ENCODE assay signal across 7 cellular contexts in genomic region chr10:123995461-123996131, GRCh38.
DNase-seq lines count a peak whose midpoint lies in the region; ATAC-seq, FAIRE-seq and TF ChIP-seq lines count a peak whose summit lies in the region.

No MANE protein-coding gene starts in this region.

- H2BK20ac ChIP-seq in H1 (ENCODE audit: low read length) = no peak overlapping the region

- POLR2A ChIA-PET in H1 (lab: Charles Lee; ENCODE audit: partially characterized antibody) = interaction anchor here (0.9 kb wide), 1 partner anchor 26 kb away, joined by 3 read pairs; no protein-coding TSS in a partner anchor

- H3K27me3 ChIP-seq in H7 (ENCODE audit: control insufficient read depth, insufficient read depth, low read length) (peaks cover 7% of the 10 kb centered on the region), H1 (replicated peaks in 1 of 4; ENCODE audit: control insufficient read depth in 3 of 4, extremely low read depth in 1 of 4, insufficient read depth in 3 of 4, low read length in 3 of 4) (peaks cover 0 to 14% (median 10%) of the 10 kb centered on the region in 4 experiments; a peak in 6 of 7 replicates)

- peaks cover 0 to 12% (median 3%) of the 10 kb centered on the region in 4 experiments; a peak in 5 of 7 replicates for H3K4me1 ChIP-seq in H1 (replicated peaks in 1 of 4; ENCODE audit: control insufficient read depth in 3 of 4, insufficient read depth in 4 of 4, low read length in 3 of 4)

- no peak for TF ChIP-seq POLR2A in H1 (IDR thresholded peaks at IDR 0.05; ENCODE audit: control extremely low read depth in 1 of 2, low read depth in 2 of 2, low read length in 2 of 2)

- 13% methylated on average over 27 of the region's 27 CpGs; no CpG with 5 or more reads in 1 of the 2 experiments for WGBS in H1 (ENCODE audit: extremely low coverage in 1 of 2, insufficient coverage in 1 of 2, insufficient read length in 1 of 2, insufficient replicate concordance in 2 of 2, low coverage in 1 of 2, low lambda C conversion rate in 2 of 2, missing lambda C conversion rate in 1 of 2), 2 experiments

- peak; percentile 61 to 87 (median 81) for TF ChIP-seq CTCF in H1 (IDR thresholded peaks at IDR 0.05; ENCODE audit: control extremely low read depth in 1 of 3, insufficient read depth in 1 of 3, low read depth in 1 of 3, low read length in 3 of 3)

- TF ChIP-seq RAD21 in H1 (IDR thresholded peaks at IDR 0.05 in 1 of 2, conservative IDR thresholded peaks at IDR 0.05 in 1 of 2; ENCODE audit: low read depth in 2 of 2, low read length in 2 of 2) = peak; percentile 80 to 86

- H2BK15ac ChIP-seq in H1 (ENCODE audit: low read length) = 0 out of 2 replicates have a peak overlapping the region, but pooled peaks have one; percentile 36

- CTCF ChIA-PET in H1 (lab: Charles Lee; ENCODE audit: partially characterized antibody) = interaction anchor here (0.6 to 5.4 kb wide), 71 partner anchors 8 to 541 kb away, joined by 3 to 79 read pairs (median 5); no protein-coding TSS in a partner anchor

- no peak overlapping the region for H2BK120ac ChIP-seq in H1 (replicated peaks; ENCODE audit: low read depth, low read length)

- peak overlapping the region; percentile 68 for H2AFZ ChIP-seq in H1 (ENCODE audit: low read length)

- FAIRE-seq in H1 (lab: Jason Lieb, UNC) (peak; percentile 72), urothelium cell line (lab: Jason Lieb, UNC) (peak; percentile 92)

- H4K5ac ChIP-seq in H1 (ENCODE audit: insufficient read length, low read depth, low read length) = no peak overlapping the region

- H3K36me3 ChIP-seq in H7 (replicated peaks; ENCODE audit: control insufficient read depth, insufficient read depth, low read length) = no peaks in the 10 kb centered on the region
- H3K36me3 ChIP-seq in H1 (ENCODE audit: control insufficient read depth in 2 of 4, insufficient read depth in 4 of 4, low read length in 3 of 4) = no peaks in the 10 kb centered on the region

- no peaks in the 10 kb centered on the region for H3K9me3 ChIP-seq in H1 (ENCODE audit: insufficient read depth in 2 of 2, low read depth in 1 of 2, low read length in 1 of 2)

- DNase-seq in ELR (ENCODE audit: low read depth) = peak; percentile 76
- peak; percentile 92 for DNase-seq in H7
- peak; percentile 93 for DNase-seq in RPMI7951 (ENCODE audit: low read depth)
- peak; percentile 72 to 75 for DNase-seq in H1 (ENCODE audit: low read depth in 1 of 2, low spot score in 2 of 2)
- peak; percentile 45 to 55 for DNase-seq in memory B cell (ENCODE audit: low spot score in 2 of 2)
- DNase-seq in urothelium cell line (ENCODE audit: low spot score) = peak; percentile 79

- no peak overlapping the region for H3K27ac ChIP-seq in H1 (ENCODE audit: low read depth, low read length)

- H3K4me3 ChIP-seq in H7 (ENCODE audit: insufficient read depth, low read depth, low read length) (peak overlapping the region; percentile 39), H1 (ENCODE audit: extremely low read depth in 1 of 4, insufficient read depth in 2 of 4, low read depth in 3 of 4, low read length in 4 of 4) (peak overlapping the region; percentile 8 to 59 (median 41))

- H2BK12ac ChIP-seq in H1 (ENCODE audit: low read depth, low read length) = 0 out of 2 replicates have a peak overlapping the region, but pooled peaks have one; percentile 19

- H3K4ac ChIP-seq in H1 (replicated peaks; ENCODE audit: insufficient read length, low read depth, low read length) = peak overlapping the region; percentile 49

- H3K18ac ChIP-seq in H1 (ENCODE audit: extremely low read depth, low read length) = peak overlapping the region; percentile 71

- H3K36me3 Mint-ChIP-seq in memory B cell = peaks cover 3% of the 10 kb centered on the region

- no peaks in the 10 kb centered on the region for H3K79me1 ChIP-seq in H1 (ENCODE audit: low read depth, low read length)

- no peak overlapping the region for H3K9ac ChIP-seq in H1 (replicated peaks in 1 of 4; ENCODE audit: extremely low read depth in 1 of 4, low read depth in 3 of 4, low read length in 3 of 4)

- peak overlapping the region; percentile 38 for H4K91ac ChIP-seq in H1 (replicated peaks; ENCODE audit: insufficient read length, low read length)

- H4K8ac ChIP-seq in H1 (ENCODE audit: extremely low read depth, insufficient read depth, low read length) = no peak overlapping the region

- H3K23me2 ChIP-seq in H1 (ENCODE audit: low read depth, low read length) = peaks cover 5% of the 10 kb centered on the region; the same call in 1 of the 2 replicates

- peaks cover 13% of the 10 kb centered on the region for H3K27me3 Mint-ChIP-seq in memory B cell

- no peak overlapping the region for H3K23ac ChIP-seq in H1 (ENCODE audit: insufficient read length)

- ATAC-seq in memory B cell (ENCODE audit: low read depth) = peak; percentile 74
- no peak for ATAC-seq in HG03378 (IDR thresholded peaks at IDR 0.05; ENCODE audit: unreplicated experiment)

- H3K14ac ChIP-seq in H1 (ENCODE audit: insufficient read length) = no peak overlapping the region

- H3K79me2 ChIP-seq in H1 (ENCODE audit: control insufficient read depth in 1 of 2, insufficient read depth in 2 of 2, low read length in 2 of 2) = no peaks in the 10 kb centered on the region

- H3K4me2 ChIP-seq in H1 (ENCODE audit: insufficient read depth in 1 of 2, low read depth in 2 of 2, low read length in 2 of 2) = peak overlapping the region; percentile 73 to 75

- no peak overlapping the region for H3K27ac Mint-ChIP-seq in memory B cell

- TF ChIP-seq EP300 in H1 (IDR thresholded peaks at IDR 0.05; ENCODE audit: borderline replicate concordance in 1 of 2, low read depth in 2 of 2, low read length in 2 of 2) = no peak

- H3K4me1 Mint-ChIP-seq in memory B cell = peaks cover 27% of the 10 kb centered on the region

- no peaks in the 10 kb centered on the region for H4K20me1 ChIP-seq in H1 (replicated peaks in 1 of 2; ENCODE audit: control insufficient read depth in 1 of 2, insufficient read depth in 2 of 2, low read length in 2 of 2)

- H3K56ac ChIP-seq in H1 (replicated peaks; ENCODE audit: insufficient read length, low read depth, low read length) = no peak overlapping the region

- no peak overlapping the region for H2AK5ac ChIP-seq in H1 (ENCODE audit: low read depth, low read length)

- H3K4me3 Mint-ChIP-seq in memory B cell = peak overlapping the region; percentile 83

- no peaks in the 10 kb centered on the region for H3K9me3 Mint-ChIP-seq in memory B cell

- H2BK5ac ChIP-seq in H1 (ENCODE audit: low read depth, low read length) = no peak overlapping the region; the same call in 1 of the 2 replicates

TF ChIP-seq in H1, 55 proteins besides CTCF, POLR2A, EP300 and RAD21:
- TF ChIP-seq E2F6 (IDR thresholded peaks at IDR 0.05) (peak; percentile 26; the same call in 1 of the 2 replicates), JUND (IDR thresholded peaks at IDR 0.05; ENCODE audit: low read length) (0 out of 2 replicates have a peak, but pooled peaks have one; percentile 4), TCF12 (IDR thresholded peaks at IDR 0.05; ENCODE audit: low read depth, low read length) (no peak), BACH1 (IDR thresholded peaks at IDR 0.05; ENCODE audit: low read length) (peak; percentile 56; the same call in 1 of the 2 replicates), KDM5A (IDR thresholded peaks at IDR 0.05; ENCODE audit: low read length) (no peak), KDM4A (IDR thresholded peaks at IDR 0.05; ENCODE audit: low read depth, low read length, severe bottlenecking) (peak; percentile 65), TBP (IDR thresholded peaks at IDR 0.05; ENCODE audit: low read depth, low read length) (0 out of 2 replicates have a peak, but pooled peaks have one; percentile 20), SP2 (IDR thresholded peaks at IDR 0.05; ENCODE audit: low read length) (no peak), SIX5 (IDR thresholded peaks at IDR 0.05; ENCODE audit: low read depth, low read length) (no peak), EZH2 (IDR thresholded peaks at IDR 0.05; ENCODE audit: low read depth, low read length, severe bottlenecking) (peak; percentile 17)
- TF ChIP-seq, protein P1, sequence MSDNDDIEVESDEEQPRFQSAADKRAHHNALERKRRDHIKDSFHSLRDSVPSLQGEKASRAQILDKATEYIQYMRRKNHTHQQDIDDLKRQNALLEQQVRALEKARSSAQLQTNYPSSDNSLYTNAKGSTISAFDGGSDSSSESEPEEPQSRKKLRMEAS (IDR thresholded peaks at IDR 0.05) = peak; percentile 32
